1 cellular context compared by ENCODE assay signal in genomic region chr6:158257781-158258180, GRCh38.
TF ChIP-seq lines count a peak whose summit lies in the region.

No MANE protein-coding gene starts in this region.

TF ChIP-seq in GM23338, 12 proteins besides CTCF, POLR2A, EP300 and RAD21 (continued from another document):
- TF ChIP-seq EZH2phosphoT487 (IDR thresholded peaks at IDR 0.05; ENCODE audit: unreplicated experiment): no peak
- TF ChIP-seq EZH2 (IDR thresholded peaks at IDR 0.05; ENCODE audit: low read depth, unreplicated experiment): no peak
- no peak for TF ChIP-seq JUNB (IDR thresholded peaks at IDR 0.05; ENCODE audit: unreplicated experiment)
- TF ChIP-seq, protein P1, sequence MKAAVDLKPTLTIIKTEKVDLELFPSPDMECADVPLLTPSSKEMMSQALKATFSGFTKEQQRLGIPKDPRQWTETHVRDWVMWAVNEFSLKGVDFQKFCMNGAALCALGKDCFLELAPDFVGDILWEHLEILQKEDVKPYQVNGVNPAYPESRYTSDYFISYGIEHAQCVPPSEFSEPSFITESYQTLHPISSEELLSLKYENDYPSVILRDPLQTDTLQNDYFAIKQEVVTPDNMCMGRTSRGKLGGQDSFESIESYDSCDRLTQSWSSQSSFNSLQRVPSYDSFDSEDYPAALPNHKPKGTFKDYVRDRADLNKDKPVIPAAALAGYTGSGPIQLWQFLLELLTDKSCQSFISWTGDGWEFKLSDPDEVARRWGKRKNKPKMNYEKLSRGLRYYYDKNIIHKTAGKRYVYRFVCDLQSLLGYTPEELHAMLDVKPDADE (IDR thresholded peaks at IDR 0.05): no peak
- TF ChIP-seq ZNF114 (CRISPR knock-in tag; IDR thresholded peaks at IDR 0.05): no peak
